Comparison of ENCODE assay signal across 22 cellular contexts in the genomic region with DNA sequence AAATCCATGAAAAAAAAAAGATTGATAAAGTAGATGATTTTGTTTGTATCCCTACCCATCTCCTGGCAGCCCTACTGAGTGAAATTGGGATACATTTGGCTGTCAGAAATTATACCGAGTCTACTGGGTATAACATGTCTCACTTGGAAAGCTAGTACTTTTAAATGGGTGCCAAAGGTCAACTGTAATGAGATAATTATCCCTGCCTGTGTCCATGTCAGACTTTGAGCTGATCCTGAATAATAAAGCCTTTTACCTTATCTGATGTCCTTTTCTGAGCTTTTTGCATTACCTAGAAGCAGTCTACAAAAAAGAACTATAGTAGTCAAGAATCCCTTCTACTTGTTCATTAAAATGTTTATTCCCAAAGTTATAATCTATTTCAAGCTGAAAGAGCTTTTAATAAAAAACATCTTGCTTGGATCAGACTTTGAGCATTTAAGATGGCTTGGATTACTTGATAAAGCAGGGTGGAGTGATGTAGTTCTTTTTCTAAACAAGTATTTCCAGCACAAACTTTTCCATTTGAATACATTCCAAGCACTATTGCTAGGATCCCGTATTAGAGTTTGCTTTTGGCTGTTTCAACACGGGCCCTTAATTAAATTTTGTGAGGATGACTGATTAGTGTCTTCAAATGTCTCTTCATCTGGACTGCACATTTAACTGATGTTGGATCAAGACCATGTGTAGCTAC.
DNase-seq lines count a peak whose midpoint lies in the region; ATAC-seq and TF ChIP-seq lines count a peak whose summit lies in the region.
"Had no signal": no experiment of that assay in that cellular context is flagged by ENCODE, and none has a peak within 500 bp of the region (broad histone marks: within the 10 kb centered on the region; RNA-seq: fewer than 3 reads in every experiment).

No MANE protein-coding gene starts in this region.

- peak overlapping the region; percentile 5 to 77 (median 46) for H3K27ac ChIP-seq in esophagus squamous epithelium
- no peak overlapping the region for H3K27ac ChIP-seq in right lobe of liver
- H3K27ac ChIP-seq in aorta (ENCODE audit: low read depth in 1 of 2, low read length in 2 of 2): no peak overlapping the region
- H3K27ac ChIP-seq: pancreas, sigmoid colon had no signal

- DNase-seq in left ventricle myocardium superior (no peak), Right ventricle myocardium inferior (ENCODE audit: missing footprints) (no peak), esophagus squamous epithelium (lab: John Stamatoyannopoulos, UW) (no peak), right lobe of liver (no peak), aorta (no peak), NCI-H128 (lab: John Stamatoyannopoulos, UW; ENCODE audit: unreplicated experiment) (no peak), SHP77 (lab: John Stamatoyannopoulos, UW) (no peak), AML-193 (lab: John Stamatoyannopoulos, UW) (no peak)
- DNase-seq: activated CD4-positive, CD25-positive, alpha-beta regulatory T cell treated with anti-CD3 and anti-CD28 coated beads, Interleukin-2, amount 50 U/mL, for 72 hours; activated naive CD4-positive, alpha-beta T cell treated with anti-CD3 and anti-CD28 coated beads, Interleukin-2, amount 50 U/mL, for 16 hours; CD4-positive, CD25-positive, alpha-beta regulatory T cell; endodermal cell; foreskin fibroblast; Karpas-422; mesendoderm; NCI-H187 treated with DMSO at 0.1 percent for 48 hours; NCI-H345; pancreas; sigmoid colon; T1000 had no signal

- TF ChIP-seq CTCF in esophagus squamous epithelium (IDR thresholded peaks at IDR 0.05): no peak
- no peak for TF ChIP-seq CTCF in right lobe of liver (IDR thresholded peaks at IDR 0.05)

- no peaks in the 10 kb centered on the region for H3K27me3 ChIP-seq in esophagus squamous epithelium
- no peaks in the 10 kb centered on the region for H3K27me3 ChIP-seq in right lobe of liver
- peaks cover 0 to 2% of the 10 kb centered on the region in 2 donors for H3K27me3 ChIP-seq in aorta (ENCODE audit: control insufficient read depth in 1 of 2, insufficient read depth in 2 of 2, low read length in 1 of 2)
- H3K27me3 ChIP-seq: pancreas, sigmoid colon had no signal

- intact Hi-C loops in left ventricle myocardium superior (cut with micrococcal nuclease): no loop called here
- intact Hi-C loops in Right ventricle myocardium inferior (cut with DNase I): no loop called here
- intact Hi-C loops in esophagus squamous epithelium (cut with DNase I): no loop called here
- intact Hi-C loops in right lobe of liver (cut with DNase I): no loop called here
- intact Hi-C loops in aorta (cut with DNase I): no loop called here

- TF ChIP-seq POLR2A in esophagus squamous epithelium (IDR thresholded peaks at IDR 0.05) (no peak), right lobe of liver (IDR thresholded peaks at IDR 0.05) (no peak)

- H3K4me1 ChIP-seq in esophagus squamous epithelium (peaks cover 3 to 52% (median 9%) of the 10 kb centered on the region in 3 donors), right lobe of liver (peaks cover 0 to 6% (median 0%) of the 10 kb centered on the region in 4 donors), aorta (ENCODE audit: control insufficient read depth in 1 of 2, insufficient read depth in 2 of 2, low read length in 2 of 2) (peaks cover 2 to 3% of the 10 kb centered on the region in 2 donors)
- H3K4me1 ChIP-seq: sigmoid colon had no signal

- WGBS in esophagus squamous epithelium, 2 donors: 28 to 50% methylated on average over 3 of the region's 3 CpGs
- 55% methylated on average over 3 of the region's 3 CpGs for WGBS in right lobe of liver (ENCODE audit: insufficient coverage, low coverage, low lambda C conversion rate, missing lambda C conversion rate)
- WGBS in aorta, 2 donors: 24 to 25% methylated on average over 3 of the region's 3 CpGs

- H3K9me3 ChIP-seq in esophagus squamous epithelium (no peaks in the 10 kb centered on the region), right lobe of liver (no peaks in the 10 kb centered on the region), aorta (ENCODE audit: control insufficient read depth, low read length) (no peaks in the 10 kb centered on the region)
- H3K9me3 ChIP-seq: pancreas, sigmoid colon had no signal

- H3K4me3 ChIP-seq in esophagus squamous epithelium (no peak overlapping the region), right lobe of liver (no peak overlapping the region), aorta (ENCODE audit: low read length in 2 of 2) (no peak overlapping the region)
- H3K4me3 ChIP-seq: GM12878, pancreas, sigmoid colon had no signal

- ATAC-seq in left ventricle myocardium superior (peak; percentile 50), Right ventricle myocardium inferior (no peak), right lobe of liver (peak; percentile 33 to 95 (median 60)), aorta (ENCODE audit: low FRiP score) (peak; percentile 57)
- ATAC-seq: GM12878; natural killer cell treated with Interleukin-12 subunit alpha and Interleukin-12 subunit beta and Interleukin-15 and Interleukin-18, amount 100 ng/mL, for 72 hours; pancreas had no signal

- H3K36me3 ChIP-seq in esophagus squamous epithelium (no peaks in the 10 kb centered on the region), right lobe of liver (no peaks in the 10 kb centered on the region), aorta (ENCODE audit: control insufficient read depth in 1 of 2, insufficient read depth in 2 of 2, low read length in 1 of 2) (no peaks in the 10 kb centered on the region)
- H3K36me3 ChIP-seq: pancreas, sigmoid colon had no signal

Comparison
In these comparisons a context has a peak if more than half of its experiments do, and no peak if none do; other contexts are left out.
1. H3K27ac ChIP-seq: peak in esophagus squamous epithelium (4 of 4); none in right lobe of liver (0 of 3) and aorta (0 of 2).